In the genomic region with DNA sequence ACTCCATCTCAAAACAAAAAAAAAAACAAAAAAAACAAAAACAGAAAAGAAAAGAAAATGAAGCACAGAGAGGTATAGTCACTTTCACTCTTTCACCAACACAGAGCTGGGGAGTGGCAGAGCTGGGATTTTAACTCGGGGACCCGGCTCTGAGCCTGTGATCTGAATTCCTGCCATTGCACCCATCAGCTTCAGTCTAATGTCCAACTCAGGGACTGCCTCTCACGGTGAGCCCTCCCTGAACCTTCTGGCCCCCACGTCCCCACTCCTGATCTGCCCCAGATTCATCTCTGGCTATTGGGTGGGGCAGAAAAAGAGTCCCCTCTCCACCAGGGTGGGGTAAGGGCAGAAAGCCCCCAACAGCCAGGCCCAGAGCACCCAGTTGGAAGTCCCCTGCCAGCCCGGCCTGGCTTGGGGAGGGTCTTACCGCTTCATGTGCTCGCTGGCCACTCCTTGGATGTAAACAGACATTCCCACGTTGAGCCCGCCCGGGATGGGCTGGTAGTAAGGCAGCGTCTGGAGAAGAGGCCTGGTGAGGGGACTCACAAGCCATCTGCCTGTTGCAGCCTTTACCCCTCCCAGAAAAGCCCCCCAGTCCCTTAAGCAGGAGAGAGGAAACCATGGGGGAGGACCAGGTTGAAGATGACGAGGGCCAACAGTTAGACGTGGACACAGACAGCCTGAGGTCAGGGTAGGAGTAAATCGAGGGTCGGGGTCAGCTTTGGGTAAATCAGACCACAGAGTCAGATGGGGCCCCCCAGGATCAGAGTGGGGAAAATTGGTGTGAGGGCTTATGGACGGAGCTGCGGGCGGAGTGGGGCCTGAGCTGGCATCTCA, we compare ENCODE assay signal across 14 cellular contexts. TPM values are rescaled to one million over a fixed set of nuclear protein-coding genes. Genes with fewer than 3 reads are reported as not detected.
DNase-seq lines count a peak whose midpoint lies in the region; ATAC-seq, FAIRE-seq and TF ChIP-seq lines count a peak whose summit lies in the region.
"Had no signal": no experiment of that assay in that cellular context is flagged by ENCODE, and none has a peak within 500 bp of the region (broad histone marks: within the 10 kb centered on the region; RNA-seq: fewer than 3 reads in every experiment).

No MANE protein-coding gene starts in this region.

- H3K36me3 ChIP-seq in tibial artery = peaks cover 23 to 28% (median 25%) of the 10 kb centered on the region in 3 donors

- no peak overlapping the region for H3K4me3 ChIP-seq in tibial artery

- H3K4me1 ChIP-seq in tibial artery = no peaks in the 10 kb centered on the region

- H3K27ac ChIP-seq in tibial artery = no peak overlapping the region
- H3K27ac ChIP-seq: HL-60, WERI-Rb-1 had no signal

- no peaks in the 10 kb centered on the region for H3K9me3 Mint-ChIP-seq in activated T-cell treated with anti-CD3 and anti-CD28 coated beads, Interleukin-2, amount 50 U/mL, for 24 hours
- no peaks in the 10 kb centered on the region for H3K9me3 Mint-ChIP-seq in activated T-cell treated with anti-CD3 and anti-CD28 coated beads, Interleukin-2, amount 50 U/mL, for 4 hours
- H3K9me3 Mint-ChIP-seq: immature natural killer cell had no signal

- DNase-seq in activated T-cell treated with anti-CD3 and anti-CD28 coated beads, Interleukin-2, amount 50 U/mL, for 24 hours = no peak
- DNase-seq in activated T-cell treated with anti-CD3 and anti-CD28 coated beads, Interleukin-2, amount 50 U/mL, for 4 hours = no peak
- DNase-seq in frontal cortex (ENCODE audit: low spot score in 2 of 2) (no peak), tibial artery (no peak)
- DNase-seq: immature natural killer cell, NCI-H2107, WERI-Rb-1 had no signal

- no peaks in the 10 kb centered on the region for H3K27me3 ChIP-seq in tibial artery

- no peak for FAIRE-seq in frontal cortex (lab: Jason Lieb, UNC)
- FAIRE-seq: D721Med had no signal

- no peaks in the 10 kb centered on the region for H3K4me1 Mint-ChIP-seq in activated T-cell treated with anti-CD3 and anti-CD28 coated beads, Interleukin-2, amount 50 U/mL, for 24 hours (ENCODE audit: low read depth)
- no peaks in the 10 kb centered on the region for H3K4me1 Mint-ChIP-seq in activated T-cell treated with anti-CD3 and anti-CD28 coated beads, Interleukin-2, amount 50 U/mL, for 4 hours (ENCODE audit: low read depth)
- H3K4me1 Mint-ChIP-seq: immature natural killer cell had no signal

- intact Hi-C loops in tibial artery (cut with DNase I; ENCODE audit: low total_unique reads) = no loop called here

- H3K36me3 Mint-ChIP-seq in activated T-cell treated with anti-CD3 and anti-CD28 coated beads, Interleukin-2, amount 50 U/mL, for 24 hours (ENCODE audit: low read depth) = peaks cover 24% of the 10 kb centered on the region
- H3K36me3 Mint-ChIP-seq in activated T-cell treated with anti-CD3 and anti-CD28 coated beads, Interleukin-2, amount 50 U/mL, for 4 hours (ENCODE audit: insufficient read depth) = peaks cover 10% of the 10 kb centered on the region

- no peaks in the 10 kb centered on the region for H3K27me3 Mint-ChIP-seq in activated T-cell treated with anti-CD3 and anti-CD28 coated beads, Interleukin-2, amount 50 U/mL, for 24 hours
- H3K27me3 Mint-ChIP-seq in activated T-cell treated with anti-CD3 and anti-CD28 coated beads, Interleukin-2, amount 50 U/mL, for 4 hours (ENCODE audit: low read depth) = no peaks in the 10 kb centered on the region

- ATAC-seq in activated T-cell treated with anti-CD3 and anti-CD28 coated beads, Interleukin-2, amount 50 U/mL, for 4 hours = no peak

- no peaks in the 10 kb centered on the region for H3K9me3 ChIP-seq in tibial artery

- no peak overlapping the region for H3K4me3 Mint-ChIP-seq in activated T-cell treated with anti-CD3 and anti-CD28 coated beads, Interleukin-2, amount 50 U/mL, for 24 hours
- no peak overlapping the region for H3K4me3 Mint-ChIP-seq in activated T-cell treated with anti-CD3 and anti-CD28 coated beads, Interleukin-2, amount 50 U/mL, for 4 hours
- H3K4me3 Mint-ChIP-seq: immature natural killer cell had no signal

- no peak for TF ChIP-seq CTCF in tibial artery (IDR thresholded peaks at IDR 0.05)

- H3K27ac Mint-ChIP-seq in activated T-cell treated with anti-CD3 and anti-CD28 coated beads, Interleukin-2, amount 50 U/mL, for 24 hours = peak overlapping the region; percentile 27

RNA-seq across cellular contexts. Expression of a gene that starts 0.5 kb away (rescaled TPM):
- total RNA-seq in activated T-cell treated with anti-CD3 and anti-CD28 coated beads, Interleukin-2, amount 50 U/mL, for 4 hours = 1 to 10 TPM; 1.7 to 2.7 (median 2.2) TPM
- under 0.01 TPM for total RNA-seq in frontal cortex
- total RNA-seq: fibroblast of lung, MCF 10A, SK-MEL-5, temporal lobe had no signal

RNA-seq across cellular contexts. Expression of a gene that starts 19.4 kb away (rescaled TPM):
- total RNA-seq in activated T-cell treated with anti-CD3 and anti-CD28 coated beads, Interleukin-2, amount 50 U/mL, for 4 hours = 100 to 1,000 TPM in 2 of 3 donors, 10 to 100 TPM in 1; 91.1 to 109 (median 108) TPM
- total RNA-seq in frontal cortex = 15.1 TPM

RNA-seq across cellular contexts. Expression of a gene that starts 23.2 kb away (rescaled TPM):
- not detected for total RNA-seq in activated T-cell treated with anti-CD3 and anti-CD28 coated beads, Interleukin-2, amount 50 U/mL, for 4 hours
- not detected for total RNA-seq in frontal cortex
- total RNA-seq: A673, fibroblast of lung, SK-MEL-5 had no signal

RNA-seq across cellular contexts. Expression of a gene that starts 37.6 kb away (rescaled TPM):
- total RNA-seq in activated T-cell treated with anti-CD3 and anti-CD28 coated beads, Interleukin-2, amount 50 U/mL, for 4 hours = 100 to 1,000 TPM; 679 to 736 (median 698) TPM
- 372 TPM for total RNA-seq in frontal cortex

RNA-seq across cellular contexts. Expression of a gene that starts 38.9 kb away (rescaled TPM):
- total RNA-seq in activated T-cell treated with anti-CD3 and anti-CD28 coated beads, Interleukin-2, amount 50 U/mL, for 4 hours = not detected
- total RNA-seq in frontal cortex = not detected
- total RNA-seq: A673, fibroblast of lung, SK-MEL-5 had no signal
